Comparison of ENCODE assay signal across 15 cellular contexts in genomic region chr12:132046561-132046960, GRCh38.
DNase-seq lines count a peak whose midpoint lies in the region.
"Had no signal": no experiment of that assay in that cellular context is flagged by ENCODE, and none has a peak within 500 bp of the region (broad histone marks: within the 10 kb centered on the region; RNA-seq: fewer than 3 reads in every experiment).

No MANE protein-coding gene starts in this region.

- peak; percentile 94 for DNase-seq in AG08396 (ENCODE audit: low spot score)
- DNase-seq in dedifferentiated amniotic fluid mesenchymal stem cell (ENCODE audit: extremely low spot score): peak; percentile 91
- peak; percentile 62 for DNase-seq in mesendoderm
- no peak for DNase-seq in SW 1271 (lab: John Stamatoyannopoulos, UW)
- no peak for DNase-seq in HAP-1 (ENCODE audit: low spot score in 2 of 2)
- no peak for DNase-seq in A172 (ENCODE audit: low spot score)
- no peak for DNase-seq in AML-193 (lab: John Stamatoyannopoulos, UW)
- DNase-seq: ACHN, cortex of kidney, DMS79 treated with DMSO at 0.1 percent for 48 hours, Kasumi-1, left ventricle myocardium inferior, nucleus accumbens, T-helper 1 cell had no signal

- no peak overlapping the region for H3K18ac ChIP-seq in mesendoderm (ENCODE audit: low read length)

- H3K9ac ChIP-seq in HUES64 (ENCODE audit: low read depth, low read length) (no peak overlapping the region), mesendoderm (ENCODE audit: low read length) (no peak overlapping the region)

- no peak overlapping the region for H2BK15ac ChIP-seq in mesendoderm (replicated peaks; ENCODE audit: low read depth)

- H3K4me2 ChIP-seq in mesendoderm (ENCODE audit: low read length): no peak overlapping the region

- H4K8ac ChIP-seq in mesendoderm (ENCODE audit: low read depth, low read length): no peak overlapping the region

- peak overlapping the region; percentile 12 for H2BK5ac ChIP-seq in mesendoderm (ENCODE audit: low read length)

- 0 out of 2 replicates have a peak, but pooled peaks cover 6% of the 10 kb centered on the region for H3K9me3 ChIP-seq in HUES64 (ENCODE audit: insufficient read depth, low read depth, low read length)
- no peaks in the 10 kb centered on the region for H3K9me3 ChIP-seq in HAP-1
- H3K9me3 ChIP-seq: left ventricle myocardium inferior had no signal

- no peaks in the 10 kb centered on the region for H3K79me2 ChIP-seq in mesendoderm (ENCODE audit: control insufficient read depth, insufficient read depth, low read length)

- in situ Hi-C loops in HAP-1 (cut with MboI; ENCODE audit: low sequenced_read_pairs): no loop called here

- no peak overlapping the region for H4K5ac ChIP-seq in mesendoderm (ENCODE audit: low read length)

- H3K4ac ChIP-seq in mesendoderm (ENCODE audit: low read depth, low read length): no peak overlapping the region

- peak overlapping the region; percentile 68 for H3K27ac ChIP-seq in HUES64 (ENCODE audit: low read depth, low read length)
- peak overlapping the region; percentile 2 for H3K27ac ChIP-seq in mesendoderm (ENCODE audit: low read depth, low read length)
- H3K27ac ChIP-seq: left ventricle myocardium inferior had no signal

- 83% methylated on average over 11 of the region's 11 CpGs for WGBS in HUES64
- no CpG with 5 or more reads among the region's 11 CpGs for WGBS in mesendoderm (ENCODE audit: extremely low coverage, insufficient coverage, low lambda C conversion rate)

- peaks cover 12% of the 10 kb centered on the region; the same call in 1 of the 2 replicates for H3K4me1 ChIP-seq in HUES64 (ENCODE audit: insufficient read depth, low read length)
- peaks cover 2% of the 10 kb centered on the region for H3K4me1 ChIP-seq in mesendoderm (ENCODE audit: control insufficient read depth, low read depth, low read length)
- no peaks in the 10 kb centered on the region for H3K4me1 ChIP-seq in HAP-1
- H3K4me1 ChIP-seq: left ventricle myocardium inferior had no signal

- peaks cover 11% of the 10 kb centered on the region for H3K79me1 ChIP-seq in mesendoderm (ENCODE audit: low read length)

- H2BK120ac ChIP-seq in mesendoderm (ENCODE audit: low read depth, low read length): no peak overlapping the region

- H3K27me3 ChIP-seq in HUES64 (ENCODE audit: insufficient read depth, low read length): no peaks in the 10 kb centered on the region
- no peaks in the 10 kb centered on the region for H3K27me3 ChIP-seq in mesendoderm (ENCODE audit: insufficient read depth, low read length, poor library complexity)
- no peaks in the 10 kb centered on the region for H3K27me3 ChIP-seq in HAP-1 (ENCODE audit: low read depth)

- peak overlapping the region; percentile 40 for H2AK5ac ChIP-seq in mesendoderm (ENCODE audit: low read length)

- H3K36me3 ChIP-seq in HUES64 (ENCODE audit: insufficient read depth, low read length) (peaks cover 81% of the 10 kb centered on the region), mesendoderm (ENCODE audit: control insufficient read depth, insufficient read depth, low read length) (peaks cover 14% of the 10 kb centered on the region), HAP-1 (replicated peaks) (peaks cover 58% of the 10 kb centered on the region)

- peak overlapping the region; percentile 61 for H3K56ac ChIP-seq in mesendoderm (ENCODE audit: low read length)

- no peak overlapping the region for H3K4me3 ChIP-seq in HUES64 (ENCODE audit: low read length)
- H3K4me3 ChIP-seq in mesendoderm (ENCODE audit: low read length): no peak overlapping the region
- no peak overlapping the region for H3K4me3 ChIP-seq in HAP-1
- H3K4me3 ChIP-seq: left ventricle myocardium inferior had no signal

- no peak overlapping the region for H3K23ac ChIP-seq in mesendoderm (ENCODE audit: low read length)

Comparison
In these comparisons a context has a peak if more than half of its experiments do, and no peak if none do; other contexts are left out.
1. DNase-seq: peak in AG08396 (single experiment), dedifferentiated amniotic fluid mesenchymal stem cell (single experiment) and mesendoderm (single experiment); none in SW 1271 (0 of 2), HAP-1 (0 of 2), A172 (single experiment) and AML-193 (0 of 2).